ENCODE assay signal across 19 cellular contexts in genomic region chr2:204272913-204273312, GRCh38.
DNase-seq lines count a peak whose midpoint lies in the region; ATAC-seq and TF ChIP-seq lines count a peak whose summit lies in the region.
"Had no signal": no experiment of that assay in that cellular context is flagged by ENCODE, and none has a peak within 500 bp of the region (broad histone marks: within the 10 kb centered on the region; RNA-seq: fewer than 3 reads in every experiment).

No MANE protein-coding gene starts in this region.

- no peak overlapping the region for H4K8ac ChIP-seq in trophoblast cell (ENCODE audit: low read depth, low read length)
- no peak overlapping the region for H4K8ac ChIP-seq in mesenchymal stem cell (ENCODE audit: low read length)

- H2BK12ac ChIP-seq in trophoblast cell (ENCODE audit: low read length) (no peak overlapping the region), mesenchymal stem cell (ENCODE audit: low read length in 2 of 2) (no peak overlapping the region)

- H3K4me3 Mint-ChIP-seq in GM23338 (peak overlapping the region; percentile 30; the same call in 1 of the 3 replicates), T-cell (no peak overlapping the region)
- H3K4me3 Mint-ChIP-seq: CD14-positive monocyte; CD4-positive, alpha-beta memory T cell; HFFc6 had no signal

- peaks cover 42% of the 10 kb centered on the region for H3K4me1 ChIP-seq in GM23338 (ENCODE audit: insufficient read depth)
- peaks cover 32% of the 10 kb centered on the region for H3K4me1 ChIP-seq in HUES64 (ENCODE audit: insufficient read depth, low read length)
- peaks cover 0 to 5% (median 0%) of the 10 kb centered on the region in 3 donors for H3K4me1 ChIP-seq in gastroesophageal sphincter
- H3K4me1 ChIP-seq in trophoblast cell (ENCODE audit: control insufficient read depth in 1 of 2, insufficient read depth in 2 of 2, low read length in 2 of 2): peaks cover 0 to 2% of the 10 kb centered on the region in 2 experiments
- no peaks in the 10 kb centered on the region for H3K4me1 ChIP-seq in mesenchymal stem cell (ENCODE audit: control insufficient read depth, insufficient read depth, low read depth, low read length)
- H3K4me1 ChIP-seq: A549 had no signal

- H2AK5ac ChIP-seq in trophoblast cell (ENCODE audit: low read length) (no peak overlapping the region), mesenchymal stem cell (ENCODE audit: low read length, severe bottlenecking) (no peak overlapping the region)

- H3K27ac Mint-ChIP-seq in GM23338: peak overlapping the region; percentile 66
- no peak overlapping the region for H3K27ac Mint-ChIP-seq in T-cell
- H3K27ac Mint-ChIP-seq: CD14-positive monocyte; CD4-positive, alpha-beta memory T cell; HFFc6 had no signal

- no peak overlapping the region for H2BK120ac ChIP-seq in trophoblast cell (ENCODE audit: insufficient read depth, low read length, poor library complexity)
- no peak overlapping the region for H2BK120ac ChIP-seq in mesenchymal stem cell (ENCODE audit: low read depth, low read length)

- H3K27me3 ChIP-seq in GM23338 (ENCODE audit: insufficient read depth) (no peaks in the 10 kb centered on the region), HUES64 (ENCODE audit: insufficient read depth, low read length) (no peaks in the 10 kb centered on the region), gastroesophageal sphincter (no peaks in the 10 kb centered on the region), trophoblast cell (ENCODE audit: insufficient read depth, low read length) (no peaks in the 10 kb centered on the region), mesenchymal stem cell (ENCODE audit: control insufficient read depth in 1 of 2, insufficient read depth in 1 of 2, low read length in 2 of 2) (peaks cover 4 to 14% of the 10 kb centered on the region in 2 experiments)
- H3K27me3 ChIP-seq: BLaER1 had no signal

- H3K79me1 ChIP-seq in trophoblast cell (ENCODE audit: low read length): peaks cover 3% of the 10 kb centered on the region
- no peaks in the 10 kb centered on the region for H3K79me1 ChIP-seq in mesenchymal stem cell (replicated peaks; ENCODE audit: low read length, poor library complexity, severe bottlenecking)

- no peak overlapping the region for H2BK5ac ChIP-seq in trophoblast cell (ENCODE audit: low read depth, low read length, poor library complexity)
- no peak overlapping the region for H2BK5ac ChIP-seq in mesenchymal stem cell (ENCODE audit: low read depth, low read length, poor library complexity, severe bottlenecking)

- H3K4ac ChIP-seq in trophoblast cell (ENCODE audit: low read depth, low read length) (no peak overlapping the region), mesenchymal stem cell (ENCODE audit: low read depth in 1 of 2, low read length in 2 of 2) (no peak overlapping the region)

- H3K36me3 Mint-ChIP-seq in GM23338 (ENCODE audit: low read depth) (no peaks in the 10 kb centered on the region), T-cell (no peaks in the 10 kb centered on the region)
- H3K36me3 Mint-ChIP-seq: CD14-positive monocyte had no signal

- TF ChIP-seq EP300 in gastroesophageal sphincter (IDR thresholded peaks at IDR 0.05): no peak

- CTCF ChIA-PET in T-cell (lab: Charles Lee): interaction anchor here in 1 of 2 donors (1.5 kb wide), 1 partner anchor 12 kb away, joined by 5 read pairs; no protein-coding TSS in a partner anchor
- CTCF ChIA-PET in RWPE1 (lab: Yijun Ruan, JAX): interaction anchor here (0.6 kb wide), 1 partner anchor 18 kb away, joined by 4 read pairs; no protein-coding TSS in a partner anchor

- H2AFZ ChIP-seq in GM23338: no peak overlapping the region
- H2AFZ ChIP-seq in trophoblast cell (ENCODE audit: insufficient read depth, low read length, poor library complexity): no peak overlapping the region
- H2AFZ ChIP-seq in mesenchymal stem cell (ENCODE audit: low read depth, low read length): no peak overlapping the region

- H3K18ac ChIP-seq in trophoblast cell (ENCODE audit: low read length): no peak overlapping the region
- H3K18ac ChIP-seq in mesenchymal stem cell (ENCODE audit: low read depth in 1 of 2, low read length in 2 of 2): no peak overlapping the region

- H3K9me3 Mint-ChIP-seq in GM23338: no peaks in the 10 kb centered on the region
- peaks cover 5 to 9% (median 7%) of the 10 kb centered on the region in 3 donors for H3K9me3 Mint-ChIP-seq in T-cell
- H3K9me3 Mint-ChIP-seq: HFFc6 had no signal

- H4K91ac ChIP-seq in trophoblast cell (ENCODE audit: low read depth, low read length): no peak overlapping the region
- no peak overlapping the region for H4K91ac ChIP-seq in mesenchymal stem cell (ENCODE audit: low read length)

- H3K36me3 ChIP-seq in GM23338 (ENCODE audit: insufficient read depth) (no peaks in the 10 kb centered on the region), HUES64 (ENCODE audit: insufficient read depth, low read length) (no peaks in the 10 kb centered on the region), gastroesophageal sphincter (no peaks in the 10 kb centered on the region), trophoblast cell (ENCODE audit: control insufficient read depth in 1 of 2, insufficient read depth in 2 of 2, low read length in 2 of 2) (no peaks in the 10 kb centered on the region), mesenchymal stem cell (ENCODE audit: control insufficient read depth in 1 of 2, insufficient read depth in 2 of 2, low read depth in 1 of 2, low read length in 2 of 2) (no peaks in the 10 kb centered on the region)
- H3K36me3 ChIP-seq: BLaER1 had no signal

- intact Hi-C loops in sciatic nerve (cut with DNase I): no loop called here

- H3K4me1 Mint-ChIP-seq in GM23338 (peaks cover 56% of the 10 kb centered on the region), T-cell (no peaks in the 10 kb centered on the region)
- H3K4me1 Mint-ChIP-seq: CD14-positive monocyte; CD4-positive, alpha-beta memory T cell had no signal

- peak overlapping the region; percentile 75; the same call in 1 of the 2 replicates for H3K27ac ChIP-seq in GM23338 (ENCODE audit: low read depth)
- peak overlapping the region; percentile 86 for H3K27ac ChIP-seq in HUES64 (ENCODE audit: low read depth, low read length)
- peak overlapping the region in 1 of 4 donors; percentile 19 for H3K27ac ChIP-seq in gastroesophageal sphincter
- H3K27ac ChIP-seq in RWPE1: no peak overlapping the region
- H3K27ac ChIP-seq in trophoblast cell (ENCODE audit: low read depth, low read length): no peak overlapping the region
- no peak overlapping the region for H3K27ac ChIP-seq in mesenchymal stem cell (ENCODE audit: low read length, poor library complexity, severe bottlenecking)
- H3K27ac ChIP-seq: 22Rv1, A549, BLaER1, HL-60 had no signal

- peaks cover 10% of the 10 kb centered on the region for H3K9me3 ChIP-seq in HUES64 (ENCODE audit: insufficient read depth, low read depth, low read length)
- H3K9me3 ChIP-seq in gastroesophageal sphincter: no peaks in the 10 kb centered on the region
- peaks cover 3% of the 10 kb centered on the region for H3K9me3 ChIP-seq in trophoblast cell (ENCODE audit: insufficient read depth, low read depth, low read length)
- H3K9me3 ChIP-seq in mesenchymal stem cell (ENCODE audit: control insufficient read depth, low read length): no peaks in the 10 kb centered on the region
- H3K9me3 ChIP-seq: A549 had no signal

- TF ChIP-seq POLR2A in gastroesophageal sphincter (IDR thresholded peaks at IDR 0.05): no peak

- peaks cover 9% of the 10 kb centered on the region for H3K27me3 Mint-ChIP-seq in GM23338 (ENCODE audit: insufficient read depth, low read depth, poor library complexity)
- peaks cover 9 to 34% of the 10 kb centered on the region in 2 donors for H3K27me3 Mint-ChIP-seq in T-cell

- H3K9ac ChIP-seq in HUES64 (ENCODE audit: low read depth, low read length) (no peak overlapping the region), trophoblast cell (ENCODE audit: low read length) (no peak overlapping the region), mesenchymal stem cell (ENCODE audit: low read length) (no peak overlapping the region)
- H3K9ac ChIP-seq: BLaER1 had no signal

- TF ChIP-seq CTCF in GM23338 (conservative IDR thresholded peaks at IDR 0.05; ENCODE audit: low read depth in 2 of 2): no peak
- TF ChIP-seq CTCF in gastroesophageal sphincter (IDR thresholded peaks at IDR 0.05): no peak
- TF ChIP-seq CTCF in RWPE1 (conservative IDR thresholded peaks at IDR 0.05; ENCODE audit: low read depth): no peak

- H3K14ac ChIP-seq in trophoblast cell (ENCODE audit: low read length): no peak overlapping the region
- H3K14ac ChIP-seq in mesenchymal stem cell (ENCODE audit: low read length in 2 of 2): no peak overlapping the region

- POLR2A ChIA-PET in T-cell (lab: Charles Lee): no interaction called here
- POLR2A ChIA-PET in RWPE1 (lab: Yijun Ruan, JAX; ENCODE audit: low non-redundant PET): no interaction called here

- H4K20me1 ChIP-seq in GM23338 (replicated peaks; ENCODE audit: insufficient read depth): no peaks in the 10 kb centered on the region
- H4K20me1 ChIP-seq: BLaER1 had no signal

- no peak overlapping the region for H3K23ac ChIP-seq in trophoblast cell (ENCODE audit: low read length)
- no peak overlapping the region for H3K23ac ChIP-seq in mesenchymal stem cell (ENCODE audit: low read length in 2 of 2)

- no peaks in the 10 kb centered on the region for H3F3A ChIP-seq in GM23338 (replicated peaks; ENCODE audit: low read depth)

- H3K4me3 ChIP-seq in GM23338 (peak overlapping the region; percentile 24), HUES64 (ENCODE audit: low read length) (no peak overlapping the region), gastroesophageal sphincter (no peak overlapping the region), trophoblast cell (ENCODE audit: low read depth, low read length) (no peak overlapping the region), mesenchymal stem cell (ENCODE audit: insufficient read depth in 1 of 2, low read depth in 1 of 2, low read length in 2 of 2) (no peak overlapping the region)
- H3K4me3 ChIP-seq: A549, BLaER1 had no signal

- DNase-seq in GM23338 (ENCODE audit: low spot score) (no peak), sciatic nerve (ENCODE audit: low spot score) (no peak), T-cell (no peak), RWPE1 (ENCODE audit: low spot score) (no peak), trophoblast cell (no peak), mesenchymal stem cell (no peak)
- DNase-seq: AML-193; CD4-positive, alpha-beta memory T cell; DMS79 treated with DMSO at 0.1 percent for 48 hours; GF-D8; HFFc6 had no signal

- no peak overlapping the region for H4K12ac ChIP-seq in trophoblast cell (ENCODE audit: low read depth, low read length)

- peaks cover 17% of the 10 kb centered on the region; the same call in 1 of the 2 replicates for H3K9me2 ChIP-seq in GM23338 (ENCODE audit: insufficient read depth)

- no peak overlapping the region for H2BK15ac ChIP-seq in mesenchymal stem cell (ENCODE audit: low read depth, poor library complexity, severe bottlenecking)

- H3K79me2 ChIP-seq in GM23338 (replicated peaks; ENCODE audit: insufficient read depth) (no peaks in the 10 kb centered on the region), trophoblast cell (ENCODE audit: control insufficient read depth, insufficient read depth, low read length, poor library complexity) (no peaks in the 10 kb centered on the region)

- H3K4me2 ChIP-seq in GM23338 (peak overlapping the region; percentile 28), trophoblast cell (ENCODE audit: low read length) (no peak overlapping the region), mesenchymal stem cell (ENCODE audit: low read length, poor library complexity, severe bottlenecking) (no peak overlapping the region)
- H3K4me2 ChIP-seq: A549, BLaER1 had no signal

- no peak for ATAC-seq in GM23338
- peak; percentile 44 for ATAC-seq in gastroesophageal sphincter
- peak; percentile 70 for ATAC-seq in sciatic nerve
- ATAC-seq in T-cell (replicated peaks in 1 of 4): no peak
- ATAC-seq: A549, HCT116 had no signal

Comparison
In these comparisons a context has a peak if more than half of its experiments do, and no peak if none do; other contexts are left out.
1. ATAC-seq: peak in gastroesophageal sphincter (single experiment) and sciatic nerve (single experiment); none in GM23338 (single experiment) and T-cell (0 of 4).
2. H3K27ac ChIP-seq: peak in GM23338 (single experiment) and HUES64 (single experiment); none in RWPE1 (single experiment), trophoblast cell (single experiment) and mesenchymal stem cell (single experiment).